8 cellular contexts compared by ENCODE assay signal in the genomic region with DNA sequence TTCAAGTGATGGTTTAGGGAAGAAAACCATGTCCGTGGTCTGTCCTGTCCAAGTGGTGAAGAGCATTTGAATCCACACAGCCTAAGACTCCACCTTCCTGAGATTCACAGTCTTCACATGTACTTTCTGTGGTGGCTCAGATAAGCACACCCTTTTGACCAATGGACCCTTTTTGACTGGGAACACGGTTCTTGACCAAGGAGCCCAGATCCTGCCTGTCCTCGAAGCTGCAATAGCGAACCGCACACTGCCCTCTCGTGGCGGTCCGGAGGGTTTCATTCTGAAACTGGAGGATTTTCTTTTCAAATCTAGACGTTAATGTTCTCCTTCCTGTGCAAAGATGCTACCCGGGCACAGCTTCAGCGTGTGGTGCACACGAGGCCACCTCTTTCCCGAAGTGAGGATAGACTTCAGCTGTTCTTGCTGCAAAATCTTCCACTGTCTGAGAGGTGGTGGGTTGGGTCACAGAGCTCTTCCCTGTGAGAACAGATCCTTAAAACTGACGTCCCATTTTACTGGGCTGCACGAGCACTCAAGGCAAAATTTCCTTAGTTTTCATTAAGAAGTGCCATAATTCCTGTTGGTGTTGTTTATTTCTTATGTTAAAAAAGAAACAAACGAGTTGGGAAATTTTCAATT.
DNase-seq lines count a peak whose midpoint lies in the region; TF ChIP-seq lines count a peak whose summit lies in the region.

No MANE protein-coding gene starts in this region.

- DNase-seq in GM10248 (ENCODE audit: extremely low spot score): peak; percentile 85
- peak; percentile 18 for DNase-seq in SHP77 treated with DMSO at 0.1 percent for 48 hours (lab: John Stamatoyannopoulos, UW)
- peak; percentile 43 for DNase-seq in activated T-helper 9 cell treated with anti-CD3 and anti-CD28 coated beads, Interleukin-2, amount 50 U/mL, for 16 hours (ENCODE audit: low read depth)
- DNase-seq in fibroblast of the conjunctiva (ENCODE audit: low read depth): peak; percentile 58
- peak in 48 of 56 donors; percentile 12 to 86 (median 58) for DNase-seq in nucleus accumbens (lab: John Stamatoyannopoulos, UW)
- DNase-seq in mesenteric fat pad (ENCODE audit: low spot score): no peak

- H2AFZ ChIP-seq in KMS-11 (ENCODE audit: low read depth): peak overlapping the region; percentile 32; the same call in 1 of the 2 replicates

- TF ChIP-seq CTCF in GM10248 (IDR thresholded peaks at IDR 0.05; ENCODE audit: control extremely low read depth, extremely low read depth, low read depth, missing control alignments) (peak; percentile 81), KMS-11 (conservative IDR thresholded peaks at IDR 0.05; ENCODE audit: low read depth, low read length) (peak; percentile 91)

- no peaks in the 10 kb centered on the region for H3K36me3 ChIP-seq in KMS-11 (ENCODE audit: insufficient read depth)

- POLR2A ChIA-PET in GM10248 (lab: Yijun Ruan, JAX): no interaction called here

- H3K9ac ChIP-seq in KMS-11: no peak overlapping the region

- H4K20me1 ChIP-seq in KMS-11 (ENCODE audit: insufficient read depth): no peaks in the 10 kb centered on the region

- H3K4me3 ChIP-seq in KMS-11 (IDR thresholded peaks at IDR 0.05; ENCODE audit: insufficient read depth, low read depth, low read length): no peak overlapping the region

- no peaks in the 10 kb centered on the region for H3K27me3 ChIP-seq in KMS-11 (ENCODE audit: insufficient read depth, low read depth)

- H3K4me2 ChIP-seq in KMS-11: no peak overlapping the region

- H3K27ac ChIP-seq in KMS-11 (no peak overlapping the region), temporal lobe (ENCODE audit: low read depth, low read length) (peak overlapping the region; percentile 82)

- CTCF ChIA-PET in GM10248 (lab: Yijun Ruan, JAX): interaction anchor here (0.7 to 10.3 kb wide), 27 partner anchors 11 to 758 kb away, joined by 3 to 119 read pairs (median 5); a partner anchor contains a TSS

- H3K79me2 ChIP-seq in KMS-11 (ENCODE audit: insufficient read depth, low read depth): no peaks in the 10 kb centered on the region

- H3K4me1 ChIP-seq in KMS-11 (ENCODE audit: low read depth, poor library complexity, severe bottlenecking): peaks cover 4% of the 10 kb centered on the region
